Comparison of ENCODE assay signal across 3 cellular contexts in the genomic region with DNA sequence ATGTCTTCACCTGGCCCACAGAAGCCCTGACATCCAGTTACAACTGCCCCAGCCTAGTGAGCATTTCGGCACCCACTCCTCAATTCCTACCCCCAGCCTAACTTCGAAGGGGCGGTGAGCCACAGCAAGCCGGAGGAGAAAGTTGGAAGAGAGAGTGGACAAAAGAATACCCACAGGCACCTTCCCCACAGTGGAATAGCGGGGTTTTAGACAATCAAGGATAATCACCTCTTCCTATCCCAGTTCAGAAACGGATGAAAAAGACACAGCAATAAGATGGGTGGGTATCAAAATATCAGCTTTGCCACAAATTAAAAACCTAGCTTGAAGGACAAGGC.
TF ChIP-seq lines count a peak whose summit lies in the region.

No MANE protein-coding gene starts in this region.

TF ChIP-seq in SK-N-SH, 30 proteins besides CTCF, POLR2A, EP300 and RAD21 (continued from another document):
- TF ChIP-seq, protein P1, sequence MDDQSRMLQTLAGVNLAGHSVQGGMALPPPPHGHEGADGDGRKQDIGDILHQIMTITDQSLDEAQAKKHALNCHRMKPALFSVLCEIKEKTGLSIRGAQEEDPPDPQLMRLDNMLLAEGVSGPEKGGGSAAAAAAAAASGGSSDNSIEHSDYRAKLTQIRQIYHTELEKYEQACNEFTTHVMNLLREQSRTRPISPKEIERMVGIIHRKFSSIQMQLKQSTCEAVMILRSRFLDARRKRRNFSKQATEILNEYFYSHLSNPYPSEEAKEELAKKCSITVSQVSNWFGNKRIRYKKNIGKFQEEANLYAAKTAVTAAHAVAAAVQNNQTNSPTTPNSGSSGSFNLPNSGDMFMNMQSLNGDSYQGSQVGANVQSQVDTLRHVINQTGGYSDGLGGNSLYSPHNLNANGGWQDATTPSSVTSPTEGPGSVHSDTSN (IDR thresholded peaks at IDR 0.05): no peak
- TF ChIP-seq YY1 (IDR thresholded peaks at IDR 0.05; ENCODE audit: low read depth): no peak
- no peak for TF ChIP-seq USF1 (IDR thresholded peaks at IDR 0.05; ENCODE audit: borderline replicate concordance, low read depth)
- no peak for TF ChIP-seq RXRA (IDR thresholded peaks at IDR 0.05; ENCODE audit: borderline replicate concordance, low read depth)
- no peak for TF ChIP-seq GABPA (IDR thresholded peaks at IDR 0.05; ENCODE audit: low read depth)
- TF ChIP-seq CHD2 (IDR thresholded peaks at IDR 0.05; ENCODE audit: low read length, partially characterized antibody): no peak
- TF ChIP-seq SIN3A (IDR thresholded peaks at IDR 0.05; ENCODE audit: borderline replicate concordance, low read depth, low read length): no peak
- TF ChIP-seq JUND (IDR thresholded peaks at IDR 0.05): no peak
- TF ChIP-seq TAF1 (IDR thresholded peaks at IDR 0.05; ENCODE audit: borderline replicate concordance, low read depth, low read length): no peak
- no peak for TF ChIP-seq TCF12 (IDR thresholded peaks at IDR 0.05)
- no peak for TF ChIP-seq RCOR1 (IDR thresholded peaks at IDR 0.05; ENCODE audit: low read length)
- TF ChIP-seq FOXJ3 (CRISPR knock-in tag; IDR thresholded peaks at IDR 0.05): no peak

TF ChIP-seq in SK-N-SH treated with all-trans-retinoic acid at 6 μM for 48 hours, 23 proteins besides CTCF, POLR2A, EP300 and RAD21 (continued from another document):
- no peak for TF ChIP-seq TSHZ2 (CRISPR knock-in tag; IDR thresholded peaks at IDR 0.05)
- TF ChIP-seq TCF4 (CRISPR knock-in tag; IDR thresholded peaks at IDR 0.05; ENCODE audit: borderline replicate concordance): no peak
- TF ChIP-seq ARNTL (CRISPR knock-in tag; IDR thresholded peaks at IDR 0.05; ENCODE audit: borderline replicate concordance, low read depth): no peak
- no peak for TF ChIP-seq PATZ1 (CRISPR knock-in tag; IDR thresholded peaks at IDR 0.05; ENCODE audit: borderline replicate concordance)
- no peak for TF ChIP-seq CSDC2 (CRISPR knock-in tag; IDR thresholded peaks at IDR 0.05)

TF ChIP-seq in WTC11, 78 proteins besides CTCF, POLR2A, EP300 and RAD21 (continued from another document):
- TF ChIP-seq JAZF1 (CRISPR knock-in tag; IDR thresholded peaks at IDR 0.05): no peak
- TF ChIP-seq, protein P2, sequence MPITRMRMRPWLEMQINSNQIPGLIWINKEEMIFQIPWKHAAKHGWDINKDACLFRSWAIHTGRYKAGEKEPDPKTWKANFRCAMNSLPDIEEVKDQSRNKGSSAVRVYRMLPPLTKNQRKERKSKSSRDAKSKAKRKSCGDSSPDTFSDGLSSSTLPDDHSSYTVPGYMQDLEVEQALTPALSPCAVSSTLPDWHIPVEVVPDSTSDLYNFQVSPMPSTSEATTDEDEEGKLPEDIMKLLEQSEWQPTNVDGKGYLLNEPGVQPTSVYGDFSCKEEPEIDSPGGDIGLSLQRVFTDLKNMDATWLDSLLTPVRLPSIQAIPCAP (CRISPR knock-in tag; IDR thresholded peaks at IDR 0.05): no peak
- no peak for TF ChIP-seq NFYB (CRISPR knock-in tag; conservative IDR thresholded peaks at IDR 0.05; ENCODE audit: low read depth)
- no peak for TF ChIP-seq HMGA2 (CRISPR knock-in tag; IDR thresholded peaks at IDR 0.05)
- no peak for TF ChIP-seq IRF2 (CRISPR knock-in tag; IDR thresholded peaks at IDR 0.05; ENCODE audit: borderline replicate concordance, low read depth)
- no peak for TF ChIP-seq FOXJ3 (CRISPR knock-in tag; IDR thresholded peaks at IDR 0.05; ENCODE audit: borderline replicate concordance)
- TF ChIP-seq FOXK1 (CRISPR knock-in tag; IDR thresholded peaks at IDR 0.05): no peak
- TF ChIP-seq USF1 (CRISPR knock-in tag; IDR thresholded peaks at IDR 0.05): no peak
